11 cellular contexts compared by ENCODE assay signal in genomic region chr1:152917794-152918193, GRCh38. TPM values are rescaled to one million over a fixed set of nuclear protein-coding genes. Genes with fewer than 3 reads are reported as not detected.
A peak's percentile ranks its signal among the peaks of the same experiment; 100 is the strongest.
DNase-seq lines count a peak whose midpoint lies in the region; ATAC-seq and TF ChIP-seq lines count a peak whose summit lies in the region.
"Had no signal": no experiment of that assay in that cellular context is flagged by ENCODE, and none has a peak within 500 bp of the region (broad histone marks: within the 10 kb centered on the region; RNA-seq: fewer than 3 reads in every experiment).

No MANE protein-coding gene starts in this region.

- no peak overlapping the region for H3K27ac ChIP-seq in AG04450 (ENCODE audit: low read depth, low read length)
- H3K27ac ChIP-seq: prostate gland had no signal

- DNase-seq in AG04450 (ENCODE audit: low read depth, low spot score): no peak
- DNase-seq in RPMI8226: peak; percentile 15
- peak; percentile 8 for DNase-seq in foreskin melanocyte
- DNase-seq in activated effector memory CD4-positive, alpha-beta T cell treated with anti-CD3 and anti-CD28 coated beads, Interleukin-2, amount 50 U/mL, for 16 hours: no peak
- no peak for DNase-seq in UCSD-AML1 (lab: John Stamatoyannopoulos, UW; ENCODE audit: unreplicated experiment)
- DNase-seq in left colon: no peak
- DNase-seq: SHP77 treated with DMSO at 0.1 percent for 48 hours had no signal

- TF ChIP-seq CTCF in AG04450 (IDR thresholded peaks at IDR 0.05; ENCODE audit: low read depth, low read length) (0 out of 2 replicates have a peak, but pooled peaks have one; percentile 5), GM12873 (IDR thresholded peaks at IDR 0.05; ENCODE audit: insufficient read depth, low read depth, low read length, missing control alignments) (peak; percentile 59)

- no peaks in the 10 kb centered on the region for H3K27me3 ChIP-seq in AG04450 (ENCODE audit: control insufficient read depth, insufficient read depth, low read length)

- ATAC-seq in HG03571 (IDR thresholded peaks at IDR 0.05; ENCODE audit: unreplicated experiment): no peak
- no peak for ATAC-seq in left colon

- intact Hi-C loops in left colon (cut with DNase I, micrococcal nuclease): no loop called here

- CTCF ChIA-PET in AG04450 (lab: Charles Lee): no interaction called here

- no peak overlapping the region for H3K4me3 ChIP-seq in AG04450 (ENCODE audit: low read depth, low read length)
- H3K4me3 ChIP-seq: prostate gland had no signal

- POLR2A ChIA-PET in AG04450 (lab: Yijun Ruan, JAX): no interaction called here

- H3K9me3 ChIP-seq in AG04450 (ENCODE audit: control insufficient read depth, insufficient read depth, low read length): no peaks in the 10 kb centered on the region
- H3K9me3 ChIP-seq: prostate gland had no signal

RNA-seq across cellular contexts. Expression of gene IVL, which starts 9.4 kb away (rescaled TPM):
- not detected in 2 replicates for polyA plus RNA-seq in AG04450 (2011; rRNA removed)
- polyA minus RNA-seq in AG04450 (2011; rRNA and poly(A)+ RNA removed): not detected in 2 replicates
- total RNA-seq in left colon: not detected
- total RNA-seq: cerebellum had no signal

RNA-seq across cellular contexts. Expression of gene SPRR5, which starts 29.2 kb away (rescaled TPM):
- not detected in 2 replicates for polyA plus RNA-seq in AG04450 (2011; rRNA removed)
- polyA minus RNA-seq in AG04450 (2011; rRNA and poly(A)+ RNA removed): not detected in 2 replicates
- total RNA-seq in left colon: not detected
- total RNA-seq: cerebellum, prostate gland had no signal

RNA-seq across cellular contexts. Expression of gene SMCP, which starts 39.7 kb away (rescaled TPM):
- not detected in 2 replicates for polyA plus RNA-seq in AG04450 (2011; rRNA removed)
- polyA minus RNA-seq in AG04450 (2011; rRNA and poly(A)+ RNA removed): not detected in 2 replicates
- total RNA-seq in left colon: not detected
- total RNA-seq: cerebellum had no signal

RNA-seq across cellular contexts. Expression of gene SPRR4, which starts 52.7 kb away (rescaled TPM):
- polyA plus RNA-seq in AG04450 (2011; rRNA removed): not detected in 2 replicates
- not detected in 2 replicates for polyA minus RNA-seq in AG04450 (2011; rRNA and poly(A)+ RNA removed)
- not detected for total RNA-seq in left colon
- total RNA-seq: cerebellum, prostate gland had no signal

RNA-seq across cellular contexts. Expression of gene LCE7A, which starts 58.0 kb away (rescaled TPM):
- not detected in 2 replicates for polyA plus RNA-seq in AG04450 (2011; rRNA removed)
- not detected in 2 replicates for polyA minus RNA-seq in AG04450 (2011; rRNA and poly(A)+ RNA removed)
- total RNA-seq in left colon: not detected
- total RNA-seq: cerebellum, prostate gland had no signal

Comparison
In these comparisons a context has a peak if more than half of its experiments do, and no peak if none do; other contexts are left out.
1. DNase-seq: peak in RPMI8226 (single experiment) and foreskin melanocyte (single experiment); none in AG04450 (single experiment), activated effector memory CD4-positive, alpha-beta T cell treated with anti-CD3 and anti-CD28 coated beads, Interleukin-2, amount 50 U/mL, for 16 hours (single experiment), UCSD-AML1 (single experiment) and left colon (0 of 2).